Comparison of ENCODE assay signal across 28 cellular contexts in the genomic region with DNA sequence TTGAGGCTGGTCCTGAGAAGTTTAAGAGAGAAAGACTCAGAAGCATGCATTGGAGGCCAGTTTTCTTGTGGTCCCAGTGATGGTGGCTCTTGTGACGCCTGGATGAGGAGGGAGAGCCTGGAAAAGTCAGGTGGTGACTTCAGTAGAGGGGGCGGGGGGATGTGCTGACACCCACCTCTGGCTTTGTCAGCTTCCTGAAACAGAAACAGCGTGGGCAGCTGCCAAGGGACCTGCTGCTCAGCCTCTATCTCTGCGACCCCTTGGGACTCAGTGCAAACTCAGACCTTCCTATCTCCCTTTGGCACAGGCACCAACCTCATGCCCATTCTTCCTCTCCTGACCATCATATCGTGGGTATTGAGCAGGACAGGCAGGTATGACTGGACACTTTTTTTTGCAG. TPM values are rescaled to one million over a fixed set of nuclear protein-coding genes. Genes with fewer than 3 reads are reported as not detected.
A peak's percentile ranks its signal among the peaks of the same experiment; 100 is the strongest.
DNase-seq lines count a peak whose midpoint lies in the region; ATAC-seq, FAIRE-seq and TF ChIP-seq lines count a peak whose summit lies in the region.
"Had no signal": no experiment of that assay in that cellular context is flagged by ENCODE, and none has a peak within 500 bp of the region (broad histone marks: within the 10 kb centered on the region; RNA-seq: fewer than 3 reads in every experiment).

No MANE protein-coding gene starts in this region.

- no peak overlapping the region for H3K4me2 ChIP-seq in endothelial cell of umbilical vein (ENCODE audit: insufficient read depth, low read length)

- no peaks in the 10 kb centered on the region for H4K20me1 ChIP-seq in endothelial cell of umbilical vein (replicated peaks; ENCODE audit: control insufficient read depth, extremely low read depth, insufficient read depth, low read length)

- H3K4me1 Mint-ChIP-seq in activated naive CD4-positive, alpha-beta T cell treated with anti-CD3 and anti-CD28 coated beads, Interleukin-2, amount 50 U/mL, for 24 hours, result peaks cover 67% of the 10 kb centered on the region
- peaks cover 59 to 64% (median 61%) of the 10 kb centered on the region in 3 donors for H3K4me1 Mint-ChIP-seq in T-cell
- H3K4me1 Mint-ChIP-seq in stimulated activated naive B cell treated with anti-CD40 and anti-IgM and Interleukin-4, amounts not matched to agents 10 μg/mL and 1 μg/mL and 100 μg/mL, for 72 hours, result peaks cover 40 to 59% of the 10 kb centered on the region in 2 donors
- H3K4me1 Mint-ChIP-seq in WTC11, result peaks cover 15% of the 10 kb centered on the region

- no peaks in the 10 kb centered on the region for H3K27me3 Mint-ChIP-seq in activated naive CD4-positive, alpha-beta T cell treated with anti-CD3 and anti-CD28 coated beads, Interleukin-2, amount 50 U/mL, for 24 hours
- H3K27me3 Mint-ChIP-seq in T-cell (no peaks in the 10 kb centered on the region), WTC11 (ENCODE audit: low read depth) (no peaks in the 10 kb centered on the region)
- no peaks in the 10 kb centered on the region for H3K27me3 Mint-ChIP-seq in stimulated activated naive B cell treated with anti-CD40 and anti-IgM and Interleukin-4, amounts not matched to agents 10 μg/mL and 1 μg/mL and 100 μg/mL, for 72 hours
- H3K27me3 Mint-ChIP-seq: activated CD8-positive, alpha-beta T cell treated with anti-CD3 and anti-CD28 coated beads for 36 hours; activated naive CD8-positive, alpha-beta T cell treated with anti-CD3 and anti-CD28 coated beads, Interleukin-2, amount 10 ng/mL, durations not matched to agents 7 days and 5 days had no signal

- no peaks in the 10 kb centered on the region for H3K36me3 ChIP-seq in endothelial cell of umbilical vein (ENCODE audit: control insufficient read depth in 2 of 2, extremely low read depth in 1 of 2, insufficient read depth in 2 of 2, low read length in 2 of 2)
- H3K36me3 ChIP-seq: brain microvascular endothelial cell had no signal

- TF ChIP-seq CTCF in endothelial cell of umbilical vein (IDR thresholded peaks at IDR 0.05; ENCODE audit: extremely low read depth in 1 of 2, insufficient read depth in 1 of 2, low read depth in 1 of 2, low read length in 2 of 2) (no peak), WTC11 (IDR thresholded peaks at IDR 0.05) (no peak)

- H2AFZ ChIP-seq in endothelial cell of umbilical vein (ENCODE audit: low read depth, low read length), result no peak overlapping the region

- no peak overlapping the region for H3K4me3 ChIP-seq in endothelial cell of umbilical vein (replicated peaks in 1 of 3; ENCODE audit: insufficient read depth in 1 of 3, low read depth in 1 of 3, low read length in 3 of 3)

- no peaks in the 10 kb centered on the region for H3K27me3 ChIP-seq in endothelial cell of umbilical vein (ENCODE audit: control insufficient read depth in 2 of 2, insufficient read depth in 2 of 2, low read length in 2 of 2)
- H3K27me3 ChIP-seq: brain microvascular endothelial cell had no signal

- POLR2A ChIA-PET in T-cell (lab: Charles Lee), result interaction anchor here in 1 of 2 donors (1.1 kb wide), 1 partner anchor 10 kb away, joined by 3 read pairs; no protein-coding TSS in a partner anchor
- POLR2A ChIA-PET in endothelial cell of umbilical vein (lab: Charles Lee), result no interaction called here
- POLR2A ChIA-PET in WTC11 (lab: Charles Lee), result interaction anchor here (1.1 kb wide), 1 partner anchor 15 kb away, joined by 3 read pairs; no protein-coding TSS in a partner anchor

- H3K9me1 ChIP-seq in endothelial cell of umbilical vein (replicated peaks; ENCODE audit: control insufficient read depth, extremely low read depth, insufficient read depth, low read length), result no peaks in the 10 kb centered on the region

- ATAC-seq in T-cell (replicated peaks in 1 of 4), result no peak
- peak; percentile 38 to 41 for ATAC-seq in stimulated activated naive B cell treated with anti-CD40 and anti-IgM and Interleukin-4, amounts not matched to agents 10 μg/mL and 1 μg/mL and 100 μg/mL, for 72 hours (replicated peaks)
- no peak for ATAC-seq in WTC11
- ATAC-seq in left cardiac atrium, result no peak

- no peak overlapping the region for H3K4me3 Mint-ChIP-seq in activated naive CD4-positive, alpha-beta T cell treated with anti-CD3 and anti-CD28 coated beads, Interleukin-2, amount 50 U/mL, for 24 hours
- H3K4me3 Mint-ChIP-seq in T-cell, result no peak overlapping the region
- H3K4me3 Mint-ChIP-seq in stimulated activated naive B cell treated with anti-CD40 and anti-IgM and Interleukin-4, amounts not matched to agents 10 μg/mL and 1 μg/mL and 100 μg/mL, for 72 hours, result peak overlapping the region in 1 of 2 donors; percentile 20
- no peak overlapping the region for H3K4me3 Mint-ChIP-seq in WTC11
- H3K4me3 Mint-ChIP-seq: activated CD8-positive, alpha-beta T cell treated with anti-CD3 and anti-CD28 coated beads for 36 hours; activated naive CD8-positive, alpha-beta T cell treated with anti-CD3 and anti-CD28 coated beads, Interleukin-2, amount 10 ng/mL, durations not matched to agents 7 days and 5 days; H9 had no signal

- H3K27ac ChIP-seq in endothelial cell of umbilical vein (ENCODE audit: insufficient read depth, low read depth, low read length), result no peak overlapping the region
- H3K27ac ChIP-seq: brain microvascular endothelial cell, WERI-Rb-1 had no signal

- TF ChIP-seq POLR2A in endothelial cell of umbilical vein (IDR thresholded peaks at IDR 0.05; ENCODE audit: low read depth, low read length), result no peak

- no peak overlapping the region for H3K9ac ChIP-seq in endothelial cell of umbilical vein (replicated peaks; ENCODE audit: extremely low read depth, insufficient read depth, low read length)

- no peaks in the 10 kb centered on the region for H3K36me3 Mint-ChIP-seq in activated naive CD4-positive, alpha-beta T cell treated with anti-CD3 and anti-CD28 coated beads, Interleukin-2, amount 50 U/mL, for 24 hours
- H3K36me3 Mint-ChIP-seq in T-cell, result peaks cover 9% of the 10 kb centered on the region
- H3K36me3 Mint-ChIP-seq in stimulated activated naive B cell treated with anti-CD40 and anti-IgM and Interleukin-4, amounts not matched to agents 10 μg/mL and 1 μg/mL and 100 μg/mL, for 72 hours, result peaks cover 10 to 27% of the 10 kb centered on the region in 2 donors
- no peaks in the 10 kb centered on the region for H3K36me3 Mint-ChIP-seq in WTC11

- peaks cover 76% of the 10 kb centered on the region for H3K79me2 ChIP-seq in endothelial cell of umbilical vein (ENCODE audit: control insufficient read depth, insufficient read depth, low read length)

- DNase-seq in activated naive CD4-positive, alpha-beta T cell treated with Interleukin-2 at 50 U/mL for 16 hours, result no peak
- DNase-seq in T-cell, result no peak
- DNase-seq in endothelial cell of umbilical vein (ENCODE audit: low read depth, low spot score), result peak; percentile 29
- DNase-seq in stimulated activated naive B cell treated with anti-CD40 and anti-IgM and Interleukin-4, amounts not matched to agents 10 μg/mL and 1 μg/mL and 100 μg/mL, for 72 hours, result no peak
- no peak for DNase-seq in NOMO-1 (lab: John Stamatoyannopoulos, UW; ENCODE audit: unreplicated experiment in 2 of 2)
- no peak for DNase-seq in WTC11 (ENCODE audit: low spot score)
- no peak for DNase-seq in left cardiac atrium
- DNase-seq: activated CD8-positive, alpha-beta T cell treated with anti-CD3 and anti-CD28 coated beads for 36 hours; activated naive CD8-positive, alpha-beta T cell treated with anti-CD3 and anti-CD28 coated beads, Interleukin-2, amount 10 ng/mL, durations not matched to agents 7 days and 5 days; activated T-cell treated with anti-CD3 and anti-CD28 coated beads, Interleukin-2, amount 50 U/mL, for 1 hour; brain microvascular endothelial cell; C1 segment of cervical spinal cord; DMS153; GF-D8; H9; NCI-H1105 treated with DMSO at 0.1 percent for 48 hours; NCI-H510A; nucleus accumbens; retina; stimulated activated CD4-positive, alpha-beta T cell treated with anti-CD3 and anti-CD28 coated beads, Interleukin-12 subunit alpha, Interleukin-12 subunit beta, amount 100 ng/mL, for 4 hours; stimulated activated CD8-positive, alpha-beta memory T cell treated with anti-CD3 and anti-CD28 coated beads, Interleukin-4, amount 100 ng/mL, for 48 hours; substantia nigra; WERI-Rb-1 had no signal

- no TSS peak for BruUV-seq in endothelial cell of umbilical vein (replicated peaks; lab: Mats Ljungman, UMichigan)

- intact Hi-C loops in endothelial cell of umbilical vein (cut with micrococcal nuclease) (loop anchor here (10.0 kb wide), 1 partner anchor 872 kb away; a partner anchor contains a TSS), left cardiac atrium (cut with DNase I) (no loop called here)

- H3K9me3 ChIP-seq in endothelial cell of umbilical vein (replicated peaks; ENCODE audit: control insufficient read depth, insufficient read depth, low read length), result no peaks in the 10 kb centered on the region

- H3K9me3 Mint-ChIP-seq in activated naive CD4-positive, alpha-beta T cell treated with anti-CD3 and anti-CD28 coated beads, Interleukin-2, amount 50 U/mL, for 24 hours, result no peaks in the 10 kb centered on the region
- H3K9me3 Mint-ChIP-seq in T-cell (no peaks in the 10 kb centered on the region), WTC11 (no peaks in the 10 kb centered on the region)
- no peaks in the 10 kb centered on the region for H3K9me3 Mint-ChIP-seq in stimulated activated naive B cell treated with anti-CD40 and anti-IgM and Interleukin-4, amounts not matched to agents 10 μg/mL and 1 μg/mL and 100 μg/mL, for 72 hours
- H3K9me3 Mint-ChIP-seq: activated CD8-positive, alpha-beta T cell treated with anti-CD3 and anti-CD28 coated beads for 36 hours; activated naive CD8-positive, alpha-beta T cell treated with anti-CD3 and anti-CD28 coated beads, Interleukin-2, amount 10 ng/mL, durations not matched to agents 7 days and 5 days; H9 had no signal

- dilution Hi-C loops in endothelial cell of umbilical vein (cut with MboI; ENCODE audit: extremely low pct_ligation_motif_present, low sequenced_read_pairs), result no loop called here

- CTCF ChIA-PET in T-cell (lab: Charles Lee) (no interaction called here), endothelial cell of umbilical vein (lab: Charles Lee) (interaction anchor here (1.2 kb wide), 1 partner anchor 35 kb away, joined by 5 read pairs; no protein-coding TSS in a partner anchor), WTC11 (lab: Charles Lee) (no interaction called here)

- peaks cover 45% of the 10 kb centered on the region for H3K4me1 ChIP-seq in endothelial cell of umbilical vein (ENCODE audit: control insufficient read depth, extremely low read depth, insufficient read depth, low read length)

- peak overlapping the region; percentile 38 for H3K27ac Mint-ChIP-seq in activated naive CD4-positive, alpha-beta T cell treated with anti-CD3 and anti-CD28 coated beads, Interleukin-2, amount 50 U/mL, for 24 hours
- H3K27ac Mint-ChIP-seq in T-cell (peak overlapping the region; percentile 16 to 60), WTC11 (no peak overlapping the region)
- no peak overlapping the region for H3K27ac Mint-ChIP-seq in stimulated activated naive B cell treated with anti-CD40 and anti-IgM and Interleukin-4, amounts not matched to agents 10 μg/mL and 1 μg/mL and 100 μg/mL, for 72 hours
- H3K27ac Mint-ChIP-seq: activated CD8-positive, alpha-beta T cell treated with anti-CD3 and anti-CD28 coated beads for 36 hours; activated naive CD8-positive, alpha-beta T cell treated with anti-CD3 and anti-CD28 coated beads, Interleukin-2, amount 10 ng/mL, durations not matched to agents 7 days and 5 days had no signal

- FAIRE-seq in endothelial cell of umbilical vein (lab: Jason Lieb, UNC), result no peak
- FAIRE-seq: A204.1, colon, GM12891, urothelium cell line had no signal

RNA-seq across cellular contexts. Expression of a gene that starts 6.4 kb away (rescaled TPM):
- total RNA-seq in T-cell (10 to 100 TPM; 21.4 to 23.3 (median 21.8) TPM), endothelial cell of umbilical vein (34.9 and 37.6 TPM in 2 replicates), WTC11 (2021) (15.8 to 16.3 TPM (median 16.3 TPM) in 3 replicates), left cardiac atrium (10 to 100 TPM; 11.2 to 12.7 TPM)
- polyA plus RNA-seq in endothelial cell of umbilical vein, result 22.3 and 25.4 TPM in 2 replicates
- 17.7 and 18.3 TPM in 2 replicates for polyA plus RNA-seq in endothelial cell of umbilical vein (2011; cell fraction: cytosol; rRNA removed)
- polyA plus RNA-seq in endothelial cell of umbilical vein (2011; cell fraction: nucleus; rRNA removed), result 22.6 and 26.4 TPM in 2 replicates
- 27.0 and 29.0 TPM in 2 replicates for polyA plus RNA-seq in endothelial cell of umbilical vein (2012)
- 41.6 and 43.9 TPM in 2 replicates for polyA minus RNA-seq in endothelial cell of umbilical vein
- 15.0 TPM for polyA minus RNA-seq in endothelial cell of umbilical vein (2011; cell fraction: cytosol; rRNA and poly(A)+ RNA removed)
- 24.8 and 27.1 TPM in 2 replicates for polyA minus RNA-seq in endothelial cell of umbilical vein (2011; cell fraction: nucleus; rRNA and poly(A)+ RNA removed)

RNA-seq across cellular contexts. Expression of a gene that starts 14.2 kb away (rescaled TPM):
- total RNA-seq in T-cell, result 10 to 100 TPM; 19.3 to 27.1 (median 21.4) TPM
- 15.0 and 16.0 TPM in 2 replicates for total RNA-seq in endothelial cell of umbilical vein
- 3.6 and 4.6 TPM in 2 replicates for polyA plus RNA-seq in endothelial cell of umbilical vein
- 6.9 and 8.1 TPM in 2 replicates for polyA plus RNA-seq in endothelial cell of umbilical vein (2011; cell fraction: cytosol; rRNA removed)
- polyA plus RNA-seq in endothelial cell of umbilical vein (2011; cell fraction: nucleus; rRNA removed), result 4.5 and 8.9 TPM in 2 replicates
- polyA plus RNA-seq in endothelial cell of umbilical vein (2012), result 13.9 and 19.0 TPM in 2 replicates
- polyA minus RNA-seq in endothelial cell of umbilical vein, result 3.9 and 4.4 TPM in 2 replicates
- polyA minus RNA-seq in endothelial cell of umbilical vein (2011; cell fraction: cytosol; rRNA and poly(A)+ RNA removed), result 7.0 TPM
- polyA minus RNA-seq in endothelial cell of umbilical vein (2011; cell fraction: nucleus; rRNA and poly(A)+ RNA removed), result 4.2 and 6.7 TPM in 2 replicates
- 15.9 to 17.2 TPM (median 16.6 TPM) in 3 replicates for total RNA-seq in WTC11 (2021)
- total RNA-seq in left cardiac atrium, result 10 to 100 TPM; 15.6 to 16.2 TPM

Comparison
In these comparisons a context has a peak if more than half of its experiments do, and no peak if none do; other contexts are left out.
1. H3K27ac Mint-ChIP-seq: peak in activated naive CD4-positive, alpha-beta T cell treated with anti-CD3 and anti-CD28 coated beads, Interleukin-2, amount 50 U/mL, for 24 hours (single experiment) and T-cell (2 of 2); none in stimulated activated naive B cell treated with anti-CD40 and anti-IgM and Interleukin-4, amounts not matched to agents 10 μg/mL and 1 μg/mL and 100 μg/mL, for 72 hours (single experiment) and WTC11 (single experiment).
2. ATAC-seq: peak in stimulated activated naive B cell treated with anti-CD40 and anti-IgM and Interleukin-4, amounts not matched to agents 10 μg/mL and 1 μg/mL and 100 μg/mL, for 72 hours (2 of 2); none in T-cell (0 of 4), WTC11 (single experiment) and left cardiac atrium (0 of 2).